13 cellular contexts compared by ENCODE assay signal in the genomic region with DNA sequence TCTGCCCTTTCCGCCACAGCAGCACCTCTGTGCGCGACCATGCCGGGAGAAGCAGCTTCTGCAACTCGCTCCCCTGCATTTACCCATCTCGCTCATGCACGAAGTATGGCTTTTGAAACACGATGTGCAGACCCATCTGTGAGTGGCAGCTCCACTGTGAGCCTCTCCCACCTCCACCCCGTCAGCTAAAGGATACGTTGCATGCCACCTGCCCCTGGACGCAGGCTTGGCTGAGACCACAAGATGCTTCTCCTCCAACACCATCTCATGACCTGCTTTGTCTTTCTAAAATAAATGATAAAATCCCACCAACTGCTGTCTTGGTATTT.
DNase-seq lines count a peak whose midpoint lies in the region; ATAC-seq and TF ChIP-seq lines count a peak whose summit lies in the region.
"Had no signal": no experiment of that assay in that cellular context is flagged by ENCODE, and none has a peak within 500 bp of the region (broad histone marks: within the 10 kb centered on the region; RNA-seq: fewer than 3 reads in every experiment).

No MANE protein-coding gene starts in this region.

- no TSS peak for BruUV-seq in MCF 10A (replicated peaks; lab: Mats Ljungman, UMichigan)

- H3K4me3 Mint-ChIP-seq in MCF 10A (ENCODE audit: unreplicated experiment): peak overlapping the region; percentile 9
- H3K4me3 Mint-ChIP-seq in WTC11: no peak overlapping the region
- H3K4me3 Mint-ChIP-seq in stimulated activated naive CD8-positive, alpha-beta T cell treated with anti-CD3 and anti-CD28 coated beads, Interleukin-15, amount 100 ng/mL, for 72 hours: peak overlapping the region; percentile 21 to 27

- no peak for TF ChIP-seq POLR2A in breast epithelium (IDR thresholded peaks at IDR 0.05)

- ATAC-seq in WTC11: no peak
- no peak for ATAC-seq in stimulated activated naive CD8-positive, alpha-beta T cell treated with anti-CD3 and anti-CD28 coated beads, Interleukin-15, amount 100 ng/mL, for 72 hours
- ATAC-seq in GM19324 (IDR thresholded peaks at IDR 0.05; ENCODE audit: low FRiP score, unreplicated experiment): no peak
- ATAC-seq in aorta (ENCODE audit: low FRiP score): no peak
- ATAC-seq: esophagus mucosa had no signal

- no peak for DNase-seq in MCF 10A (ENCODE audit: unreplicated experiment)
- DNase-seq in breast epithelium (ENCODE audit: low spot score in 2 of 2): no peak
- DNase-seq in WTC11 (ENCODE audit: low spot score): no peak
- DNase-seq in epithelial cell of prostate (ENCODE audit: low read depth, low spot score): no peak
- no peak for DNase-seq in stimulated activated naive CD8-positive, alpha-beta T cell treated with anti-CD3 and anti-CD28 coated beads, Interleukin-15, amount 100 ng/mL, for 72 hours
- no peak for DNase-seq in aorta
- no peak for DNase-seq in epidermal melanocyte (ENCODE audit: insufficient read length, low spot score)
- DNase-seq: mammary epithelial cell, NCI-H1092 treated with DMSO at 0.1 percent for 48 hours, Peyer's patch, T1000 had no signal

- H3K4me3 ChIP-seq in breast epithelium (no peak overlapping the region), aorta (ENCODE audit: low read length in 2 of 2) (no peak overlapping the region)
- H3K4me3 ChIP-seq: Peyer's patch had no signal

- no peak overlapping the region for H3K27ac ChIP-seq in breast epithelium
- peak overlapping the region; percentile 82 for H3K27ac ChIP-seq in epithelial cell of prostate
- no peak overlapping the region for H3K27ac ChIP-seq in aorta (ENCODE audit: low read depth in 1 of 2, low read length in 2 of 2)

- 90 to 93% methylated on average over 11 of the region's 11 CpGs for WGBS in aorta, 2 donors

- TF ChIP-seq CTCF in MCF 10A (IDR thresholded peaks at IDR 0.05; ENCODE audit: unreplicated experiment) (no peak), breast epithelium (IDR thresholded peaks at IDR 0.05) (no peak), WTC11 (IDR thresholded peaks at IDR 0.05) (no peak)

- intact Hi-C loops in MCF 10A (cut with micrococcal nuclease): no loop called here
- intact Hi-C loops in breast epithelium (cut with DNase I; ENCODE audit: low total_unique reads): no loop called here
- intact Hi-C loops in aorta (cut with DNase I): no loop called here

- H3K27me3 ChIP-seq in breast epithelium (no peaks in the 10 kb centered on the region), aorta (ENCODE audit: control insufficient read depth in 1 of 2, insufficient read depth in 2 of 2, low read length in 1 of 2) (no peaks in the 10 kb centered on the region)
- H3K27me3 ChIP-seq: Peyer's patch had no signal

- H3K4me1 Mint-ChIP-seq in MCF 10A (ENCODE audit: insufficient read depth, unreplicated experiment): peaks cover 74% of the 10 kb centered on the region
- peaks cover 83% of the 10 kb centered on the region for H3K4me1 Mint-ChIP-seq in WTC11
- H3K4me1 Mint-ChIP-seq in stimulated activated naive CD8-positive, alpha-beta T cell treated with anti-CD3 and anti-CD28 coated beads, Interleukin-15, amount 100 ng/mL, for 72 hours: peaks cover 97% of the 10 kb centered on the region

- H3K27me3 Mint-ChIP-seq in MCF 10A (ENCODE audit: insufficient read depth, unreplicated experiment): no peaks in the 10 kb centered on the region
- H3K27me3 Mint-ChIP-seq in WTC11 (ENCODE audit: low read depth): no peaks in the 10 kb centered on the region
- no peaks in the 10 kb centered on the region for H3K27me3 Mint-ChIP-seq in stimulated activated naive CD8-positive, alpha-beta T cell treated with anti-CD3 and anti-CD28 coated beads, Interleukin-15, amount 100 ng/mL, for 72 hours

- peaks cover 15 to 25% of the 10 kb centered on the region in 2 donors for H3K4me1 ChIP-seq in breast epithelium
- peaks cover 2 to 3% of the 10 kb centered on the region in 2 donors for H3K4me1 ChIP-seq in aorta (ENCODE audit: control insufficient read depth in 1 of 2, insufficient read depth in 2 of 2, low read length in 2 of 2)

- H3K27ac Mint-ChIP-seq in MCF 10A (ENCODE audit: low read depth, unreplicated experiment) (peak overlapping the region; percentile 85), WTC11 (peak overlapping the region; percentile 96)
- peak overlapping the region in 1 of 2 donors; percentile 69 for H3K27ac Mint-ChIP-seq in stimulated activated naive CD8-positive, alpha-beta T cell treated with anti-CD3 and anti-CD28 coated beads, Interleukin-15, amount 100 ng/mL, for 72 hours

- H3K36me3 Mint-ChIP-seq in MCF 10A (ENCODE audit: insufficient read depth, unreplicated experiment) (peaks cover 45% of the 10 kb centered on the region), WTC11 (peaks cover 1% of the 10 kb centered on the region; the same call in 1 of the 2 replicates)

- POLR2A ChIA-PET in MCF 10A (lab: Yijun Ruan, JAX): interaction anchor here (1.3 to 1.5 kb wide), 2 partner anchors 77 to 190 kb away, joined by 5 read pairs; partner anchors contain the start of gene SPG7
- POLR2A ChIA-PET in WTC11 (lab: Charles Lee): interaction anchor here (1.1 kb wide), 1 partner anchor 15 kb away, joined by 3 read pairs; no protein-coding TSS in a partner anchor

- H3K36me3 ChIP-seq in breast epithelium: no peaks in the 10 kb centered on the region
- no peaks in the 10 kb centered on the region for H3K36me3 ChIP-seq in aorta (ENCODE audit: control insufficient read depth in 1 of 2, insufficient read depth in 2 of 2, low read length in 1 of 2)

- H3K9me3 Mint-ChIP-seq in MCF 10A (ENCODE audit: unreplicated experiment): no peaks in the 10 kb centered on the region
- H3K9me3 Mint-ChIP-seq in WTC11: no peaks in the 10 kb centered on the region
- no peaks in the 10 kb centered on the region for H3K9me3 Mint-ChIP-seq in stimulated activated naive CD8-positive, alpha-beta T cell treated with anti-CD3 and anti-CD28 coated beads, Interleukin-15, amount 100 ng/mL, for 72 hours

- H3K9me3 ChIP-seq in breast epithelium (no peaks in the 10 kb centered on the region), aorta (ENCODE audit: control insufficient read depth, low read length) (no peaks in the 10 kb centered on the region)
- H3K9me3 ChIP-seq: Peyer's patch had no signal

- CTCF ChIA-PET in MCF 10A (lab: Yijun Ruan, JAX) (interaction anchor here (1.0 kb wide), 1 partner anchor 14 kb away, joined by 3 read pairs; no protein-coding TSS in a partner anchor), WTC11 (lab: Charles Lee) (interaction anchor here (1.8 kb wide), 1 partner anchor 11 kb away, joined by 9 read pairs; no protein-coding TSS in a partner anchor)

TF ChIP-seq in WTC11, 78 proteins besides CTCF, POLR2A, EP300 and RAD21 (continues in another document):
- TF ChIP-seq, protein P1, sequence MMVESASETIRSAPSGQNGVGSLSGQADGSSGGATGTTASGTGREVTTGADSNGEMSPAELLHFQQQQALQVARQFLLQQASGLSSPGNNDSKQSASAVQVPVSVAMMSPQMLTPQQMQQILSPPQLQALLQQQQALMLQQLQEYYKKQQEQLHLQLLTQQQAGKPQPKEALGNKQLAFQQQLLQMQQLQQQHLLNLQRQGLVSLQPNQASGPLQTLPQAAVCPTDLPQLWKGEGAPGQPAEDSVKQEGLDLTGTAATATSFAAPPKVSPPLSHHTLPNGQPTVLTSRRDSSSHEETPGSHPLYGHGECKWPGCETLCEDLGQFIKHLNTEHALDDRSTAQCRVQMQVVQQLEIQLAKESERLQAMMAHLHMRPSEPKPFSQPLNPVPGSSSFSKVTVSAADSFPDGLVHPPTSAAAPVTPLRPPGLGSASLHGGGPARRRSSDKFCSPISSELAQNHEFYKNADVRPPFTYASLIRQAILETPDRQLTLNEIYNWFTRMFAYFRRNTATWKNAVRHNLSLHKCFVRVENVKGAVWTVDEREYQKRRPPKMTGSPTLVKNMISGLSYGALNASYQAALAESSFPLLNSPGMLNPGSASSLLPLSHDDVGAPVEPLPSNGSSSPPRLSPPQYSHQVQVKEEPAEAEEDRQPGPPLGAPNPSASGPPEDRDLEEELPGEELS (CRISPR knock-in tag; IDR thresholded peaks at IDR 0.05): no peak
- TF ChIP-seq ERG (CRISPR knock-in tag; IDR thresholded peaks at IDR 0.05): no peak
- no peak for TF ChIP-seq TEAD1 (CRISPR knock-in tag; IDR thresholded peaks at IDR 0.05)
- TF ChIP-seq TCF7 (CRISPR knock-in tag; IDR thresholded peaks at IDR 0.05; ENCODE audit: low read depth): no peak
- no peak for TF ChIP-seq NR1H2 (CRISPR knock-in tag; IDR thresholded peaks at IDR 0.05)
- TF ChIP-seq ZNF121 (CRISPR knock-in tag; IDR thresholded peaks at IDR 0.05): no peak
- TF ChIP-seq NFE2L1 (CRISPR knock-in tag; IDR thresholded peaks at IDR 0.05): no peak
- TF ChIP-seq ZNF219 (CRISPR knock-in tag; IDR thresholded peaks at IDR 0.05; ENCODE audit: borderline replicate concordance): no peak
- TF ChIP-seq JUN (CRISPR knock-in tag; IDR thresholded peaks at IDR 0.05): no peak
- TF ChIP-seq SOX15 (CRISPR knock-in tag; IDR thresholded peaks at IDR 0.05): no peak
- no peak for TF ChIP-seq IRF2 (CRISPR knock-in tag; IDR thresholded peaks at IDR 0.05; ENCODE audit: borderline replicate concordance, low read depth)
- no peak for TF ChIP-seq EMX1 (CRISPR knock-in tag; IDR thresholded peaks at IDR 0.05)
- no peak for TF ChIP-seq USF2 (CRISPR knock-in tag; IDR thresholded peaks at IDR 0.05)
- TF ChIP-seq ELF4 (CRISPR knock-in tag; IDR thresholded peaks at IDR 0.05; ENCODE audit: low read depth): no peak
